Comparison of ENCODE assay signal across 26 cellular contexts in the genomic region with DNA sequence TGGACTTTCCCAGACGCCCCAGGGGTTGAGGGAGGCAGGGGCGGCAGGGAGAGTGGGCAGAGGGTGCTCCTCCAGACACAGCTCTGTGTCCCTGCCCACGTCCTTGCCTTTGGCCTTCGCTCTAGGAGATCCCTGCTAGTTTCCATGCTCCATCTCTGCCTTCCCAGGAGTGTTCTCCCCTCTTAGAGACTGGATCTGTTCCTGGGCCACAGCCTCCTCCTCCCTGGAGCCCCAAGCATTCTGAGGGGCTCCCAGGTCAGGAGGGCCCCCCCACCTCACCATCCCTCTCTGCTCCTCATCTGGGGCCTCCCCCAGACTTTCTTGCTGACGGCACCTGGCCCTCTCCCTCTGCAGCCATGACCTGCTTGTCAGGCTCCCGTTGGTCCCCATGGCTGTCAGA.
"Had no signal": no experiment of that assay in that cellular context is flagged by ENCODE, and none has a peak within 500 bp of the region (broad histone marks: within the 10 kb centered on the region; RNA-seq: fewer than 3 reads in every experiment).

No MANE protein-coding gene starts in this region.

- H3K27me3 ChIP-seq: right lobe of liver, sigmoid colon, thyroid gland, vagina had no signal

- H3K27ac ChIP-seq: neutrophil, pancreas, prostate gland, right lobe of liver, stomach, thoracic aorta, thyroid gland, tibial nerve, upper lobe of left lung, vagina had no signal

- H3K36me3 ChIP-seq: neutrophil, pancreas, prostate gland, right lobe of liver, thyroid gland, tibial nerve, upper lobe of left lung, vagina had no signal

- DNase-seq: naive thymus-derived CD8-positive, alpha-beta T cell; nephron progenitor cell; nucleus accumbens; pancreas; retina; right cardiac atrium; right lobe of liver; sigmoid colon; small intestine; stimulated activated CD4-positive, alpha-beta T cell treated with anti-CD3 and anti-CD28 coated beads, Interleukin-15, amount 100 ng/mL, for 24 hours; stimulated activated CD4-positive, alpha-beta T cell treated with anti-CD3 and anti-CD28 coated beads, Interleukin-2, amount 100 ng/mL, for 24 hours; stimulated activated CD4-positive, alpha-beta T cell treated with anti-CD3 and anti-CD28 coated beads, Interleukin-2, amount 100 ng/mL, for 48 hours; stimulated activated CD4-positive, alpha-beta T cell treated with anti-CD3 and anti-CD28 coated beads, Interleukin-4, amount 100 ng/mL, for 24 hours; stimulated activated naive B cell treated with anti-CD40 and anti-IgM and Interleukin-4, amounts not matched to agents 10 μg/mL and 1 μg/mL and 100 μg/mL, for 72 hours; stimulated activated naive CD4-positive, alpha-beta T cell treated with Interleukin-2 at 50 U/mL for 16 hours; stomach; thyroid gland; trophoblast cell; upper lobe of left lung had no signal

- ATAC-seq: naive thymus-derived CD8-positive, alpha-beta T cell; natural killer cell treated with Interleukin-12 subunit alpha and Interleukin-12 subunit beta and Interleukin-15 and Interleukin-18, amount 100 ng/mL, for 72 hours; pancreas; right cardiac atrium; right lobe of liver; stimulated activated effector memory CD8-positive, alpha-beta T cell treated with anti-CD3 and anti-CD28 coated beads, Interleukin-12 subunit alpha, Interleukin-12 subunit beta, amount 100 ng/mL, for 72 hours; stimulated activated naive B cell treated with anti-CD40 and anti-IgM and Interleukin-4, amounts not matched to agents 10 μg/mL and 1 μg/mL and 100 μg/mL, for 72 hours had no signal

- H3K9me3 ChIP-seq: neutrophil, pancreas, prostate gland, right lobe of liver, sigmoid colon, stomach, thoracic aorta, thyroid gland, tibial nerve, upper lobe of left lung, vagina had no signal

- H3K4me3 ChIP-seq: pancreas, prostate gland, right lobe of liver, sigmoid colon, stomach, thoracic aorta, thyroid gland, tibial nerve, upper lobe of left lung, vagina had no signal

- H3K4me1 ChIP-seq: pancreas, prostate gland had no signal
